Comparison of ENCODE assay signal across 8 cellular contexts in genomic region chr10:97713351-97713827, GRCh38. TPM values are rescaled to one million over a fixed set of nuclear protein-coding genes. Genes with fewer than 3 reads are reported as not detected.
DNase-seq lines count a peak whose midpoint lies in the region; TF ChIP-seq lines count a peak whose summit lies in the region.

Gene MARVELD1, plus strand, starts transcription at chr10:97713730. Its CDS starts 147 bp downstream, at chr10:97713877.

- no peaks in the 10 kb centered on the region for H3K9me3 Mint-ChIP-seq in activated naive CD4-positive, alpha-beta T cell treated with anti-CD3 and anti-CD28 coated beads, Interleukin-2, amount 50 U/mL, for 24 hours
- H3K9me3 Mint-ChIP-seq in glutamatergic neuron (ENCODE audit: unreplicated experiment) = peaks cover 7% of the 10 kb centered on the region

- H3K4me2 ChIP-seq in parathyroid adenoma (ENCODE audit: low read length) = peak within 1 kb of the TSS; percentile 83

- no peaks in the 10 kb centered on the region for H3K36me3 Mint-ChIP-seq in activated naive CD4-positive, alpha-beta T cell treated with anti-CD3 and anti-CD28 coated beads, Interleukin-2, amount 50 U/mL, for 24 hours
- H3K36me3 Mint-ChIP-seq in glutamatergic neuron (ENCODE audit: unreplicated experiment) = no peaks in the 10 kb centered on the region

- peak within 1 kb of the TSS; percentile 97 for H3K4me3 Mint-ChIP-seq in activated naive CD4-positive, alpha-beta T cell treated with anti-CD3 and anti-CD28 coated beads, Interleukin-2, amount 50 U/mL, for 24 hours
- H3K4me3 Mint-ChIP-seq in glutamatergic neuron (ENCODE audit: unreplicated experiment) = peak within 1 kb of the TSS; percentile 98

- H3K4me3 ChIP-seq in parathyroid adenoma (ENCODE audit: low read depth, low read length) = peak within 1 kb of the TSS; percentile 49

- peaks cover 14% of the 10 kb centered on the region for H3K27me3 Mint-ChIP-seq in activated naive CD4-positive, alpha-beta T cell treated with anti-CD3 and anti-CD28 coated beads, Interleukin-2, amount 50 U/mL, for 24 hours
- peaks cover 16% of the 10 kb centered on the region for H3K27me3 Mint-ChIP-seq in glutamatergic neuron (ENCODE audit: unreplicated experiment)

- peak within 1 kb of the TSS; percentile 93 for H2AFZ ChIP-seq in parathyroid adenoma

- no peaks in the 10 kb centered on the region for H3K36me3 ChIP-seq in parathyroid adenoma (ENCODE audit: control insufficient read depth, insufficient read depth, low read length)

- H3K27ac ChIP-seq in parathyroid adenoma = peak within 1 kb of the TSS; percentile 77

- H3K27me3 ChIP-seq in parathyroid adenoma (ENCODE audit: control insufficient read depth, insufficient read depth, low read length) = no peaks in the 10 kb centered on the region

- H3K4me1 Mint-ChIP-seq in activated naive CD4-positive, alpha-beta T cell treated with anti-CD3 and anti-CD28 coated beads, Interleukin-2, amount 50 U/mL, for 24 hours = peaks cover 12% of the 10 kb centered on the region
- H3K4me1 Mint-ChIP-seq in glutamatergic neuron (ENCODE audit: low read depth, unreplicated experiment) = peaks cover 5% of the 10 kb centered on the region

- H3K4me1 ChIP-seq in parathyroid adenoma = no peaks in the 10 kb centered on the region

- no peak for TF ChIP-seq CTCF in glutamatergic neuron (IDR thresholded peaks at IDR 0.05; ENCODE audit: partially characterized antibody, unreplicated experiment)
- no peak for TF ChIP-seq CTCF in parathyroid adenoma (IDR thresholded peaks at IDR 0.05)

- H3K79me2 ChIP-seq in parathyroid adenoma = no peaks in the 10 kb centered on the region

- DNase-seq in A172 (ENCODE audit: low spot score) (peak; percentile 68), GDM1 (lab: John Stamatoyannopoulos, UW) (peak; percentile 72), NCI-H1694 treated with DMSO at 0.1 percent for 48 hours (lab: John Stamatoyannopoulos, UW) (peak; percentile 46), glutamatergic neuron (peak; percentile 61), RPMI8226 (no peak), NCI-H446 treated with DMSO at 0.1 percent for 48 hours (lab: John Stamatoyannopoulos, UW) (no peak)

- H3K9me3 ChIP-seq in parathyroid adenoma (ENCODE audit: control insufficient read depth, low read length) = no peaks in the 10 kb centered on the region

- no peak within 1 kb of the TSS for H3K9ac ChIP-seq in parathyroid adenoma

- H3K27ac Mint-ChIP-seq in activated naive CD4-positive, alpha-beta T cell treated with anti-CD3 and anti-CD28 coated beads, Interleukin-2, amount 50 U/mL, for 24 hours = peak within 1 kb of the TSS; percentile 91
- peak within 1 kb of the TSS; percentile 96 for H3K27ac Mint-ChIP-seq in glutamatergic neuron (ENCODE audit: unreplicated experiment)

RNA-seq across cellular contexts. Expression of gene MARVELD1, which starts in this region (rescaled TPM):
- total RNA-seq in A172 (2014; rRNA removed; shearing (Covaris generic)) = 68.2 and 69.7 TPM in 2 replicates
- total RNA-seq in glutamatergic neuron (ENCODE audit: unreplicated experiment) = 12.2 TPM

Comparison
In these comparisons a context has a peak if more than half of its experiments do, and no peak if none do; other contexts are left out.
1. DNase-seq: peak in A172 (single experiment), GDM1 (single experiment), NCI-H1694 treated with DMSO at 0.1 percent for 48 hours (single experiment) and glutamatergic neuron (single experiment); none in RPMI8226 (single experiment) and NCI-H446 treated with DMSO at 0.1 percent for 48 hours (single experiment).